ENCODE assay signal across 11 cellular contexts in the genomic region with DNA sequence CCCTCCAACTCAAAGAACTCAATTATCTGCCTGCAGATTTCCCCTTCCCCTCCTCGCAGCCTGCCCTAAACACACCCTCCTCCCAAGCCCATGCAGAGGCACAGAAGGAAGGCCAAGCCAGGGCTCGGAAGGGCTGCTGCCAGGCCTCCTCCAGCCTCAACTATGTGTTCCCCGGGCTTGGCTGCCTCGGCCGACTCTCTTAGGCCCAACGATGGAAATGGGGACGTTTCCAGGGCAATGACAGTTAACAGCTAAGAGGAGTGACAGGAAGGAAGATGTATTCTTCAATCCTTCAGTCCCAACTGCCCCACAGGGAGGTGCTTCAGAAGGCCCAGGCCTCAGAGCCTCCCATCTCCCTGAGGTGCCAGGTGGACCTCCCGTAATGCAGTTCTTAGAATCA.
DNase-seq lines count a peak whose midpoint lies in the region; ATAC-seq and TF ChIP-seq lines count a peak whose summit lies in the region.
"Had no signal": no experiment of that assay in that cellular context is flagged by ENCODE, and none has a peak within 500 bp of the region (broad histone marks: within the 10 kb centered on the region; RNA-seq: fewer than 3 reads in every experiment).

No MANE protein-coding gene starts in this region.

- no peak for TF ChIP-seq EP300 in esophagus muscularis mucosa (IDR thresholded peaks at IDR 0.05)

- H3K4me1 ChIP-seq in RWPE2 (ENCODE audit: insufficient read depth, poor library complexity, severe bottlenecking), result peaks cover 13% of the 10 kb centered on the region
- peaks cover 77 to 89% (median 82%) of the 10 kb centered on the region in 4 donors for H3K4me1 ChIP-seq in esophagus muscularis mucosa
- H3K4me1 ChIP-seq in thyroid gland, result peaks cover 42 to 73% of the 10 kb centered on the region in 2 donors

- peak overlapping the region; percentile 99 for H3K27ac ChIP-seq in RWPE2 (ENCODE audit: poor library complexity, severe bottlenecking)
- H3K27ac ChIP-seq in esophagus muscularis mucosa (replicated peaks in 1 of 4), result peak overlapping the region; percentile 90 to 95 (median 93)
- H3K27ac ChIP-seq in thyroid gland, result peak overlapping the region; percentile 33 to 93 (median 35)

- no peak for ATAC-seq in RWPE2 (ENCODE audit: low read depth)
- ATAC-seq: right lobe of liver had no signal

- DNase-seq in RWPE2 (ENCODE audit: low spot score) (no peak), esophagus muscularis mucosa (ENCODE audit: extremely low spot score) (no peak), neural crest cell (ENCODE audit: low read depth, low spot score) (no peak), thyroid gland (no peak), DMS79 treated with DMSO at 0.1 percent for 48 hours (lab: John Stamatoyannopoulos, UW) (no peak), RPMI8226 (no peak)
- DNase-seq in activated effector memory CD4-positive, alpha-beta T cell treated with Interleukin-2 at 50 U/mL for 16 hours, result no peak
- no peak for DNase-seq in stimulated activated CD4-positive, alpha-beta T cell treated with anti-CD3 and anti-CD28 coated beads, Interleukin-1b, Interleukin-23, amount 100 ng/mL, for 48 hours
- DNase-seq: foreskin melanocyte, SW 1271 had no signal

- H3K4me3 ChIP-seq in RWPE2 (ENCODE audit: severe bottlenecking), result no peak overlapping the region
- H3K4me3 ChIP-seq in esophagus muscularis mucosa, result peak overlapping the region; percentile 65 to 78 (median 74)
- H3K4me3 ChIP-seq in thyroid gland (replicated peaks in 1 of 3), result no peak overlapping the region
- H3K4me3 ChIP-seq: right lobe of liver had no signal

- no peaks in the 10 kb centered on the region for H3K27me3 Mint-ChIP-seq in neural crest cell (ENCODE audit: low read depth)

- H3K36me3 ChIP-seq in RWPE2 (ENCODE audit: low read depth) (peaks cover 13% of the 10 kb centered on the region; the same call in 1 of the 2 replicates), esophagus muscularis mucosa (no peaks in the 10 kb centered on the region), thyroid gland (no peaks in the 10 kb centered on the region)
- H3K36me3 ChIP-seq: right lobe of liver had no signal

- peaks cover 69% of the 10 kb centered on the region for H3K4me1 Mint-ChIP-seq in neural crest cell

- H3K4me3 Mint-ChIP-seq in neural crest cell, result peak overlapping the region; percentile 59

- intact Hi-C loops in esophagus muscularis mucosa (cut with DNase I) (loop anchor here (5.0 kb wide), 1 partner anchor 100 kb away; no protein-coding TSS in a partner anchor), thyroid gland (cut with DNase I) (loop anchor here (10.0 kb wide), 1 partner anchor 112 kb away; no protein-coding TSS in a partner anchor)

- no peaks in the 10 kb centered on the region for H3K9me3 Mint-ChIP-seq in neural crest cell

- TF ChIP-seq CTCF in RWPE2 (IDR thresholded peaks at IDR 0.05; ENCODE audit: poor library complexity, severe bottlenecking), result no peak
- TF ChIP-seq CTCF in esophagus muscularis mucosa (IDR thresholded peaks at IDR 0.05), result no peak
- TF ChIP-seq CTCF in neural crest cell (conservative IDR thresholded peaks at IDR 0.05), result no peak
- no peak for TF ChIP-seq CTCF in thyroid gland (IDR thresholded peaks at IDR 0.05)

- WGBS in esophagus muscularis mucosa, result 35% methylated on average over 8 of the region's 8 CpGs
- WGBS in thyroid gland, 2 donors, result 61 to 87% methylated on average over 7 to 8 of the region's 8 CpGs

- no peaks in the 10 kb centered on the region for H3K27me3 ChIP-seq in RWPE2 (ENCODE audit: insufficient read depth, poor library complexity, severe bottlenecking)
- H3K27me3 ChIP-seq in esophagus muscularis mucosa, result no peaks in the 10 kb centered on the region
- no peaks in the 10 kb centered on the region for H3K27me3 ChIP-seq in thyroid gland
- H3K27me3 ChIP-seq: right lobe of liver had no signal

- no peaks in the 10 kb centered on the region for H3K36me3 Mint-ChIP-seq in neural crest cell (ENCODE audit: low read depth)

- H3K9me3 ChIP-seq in RWPE2 (ENCODE audit: severe bottlenecking) (no peaks in the 10 kb centered on the region), esophagus muscularis mucosa (no peaks in the 10 kb centered on the region), thyroid gland (no peaks in the 10 kb centered on the region)
- H3K9me3 ChIP-seq: right lobe of liver had no signal

- H3K27ac Mint-ChIP-seq in neural crest cell (ENCODE audit: unreplicated experiment), result peak overlapping the region; percentile 88

- TF ChIP-seq POLR2A in esophagus muscularis mucosa (IDR thresholded peaks at IDR 0.05; ENCODE audit: low read depth) (no peak), thyroid gland (IDR thresholded peaks at IDR 0.05) (no peak)

Comparison
In these comparisons a context has a peak if more than half of its experiments do, and no peak if none do; other contexts are left out.
1. H3K27ac ChIP-seq: peak in every context shown above with its lines; median percentile 99 in RWPE2; 93 in esophagus muscularis mucosa; 35 in thyroid gland.
2. H3K4me3 ChIP-seq: peak in esophagus muscularis mucosa (4 of 4); none in RWPE2 (single experiment) and thyroid gland (0 of 3).